8 cellular contexts compared by ENCODE assay signal in the genomic region with DNA sequence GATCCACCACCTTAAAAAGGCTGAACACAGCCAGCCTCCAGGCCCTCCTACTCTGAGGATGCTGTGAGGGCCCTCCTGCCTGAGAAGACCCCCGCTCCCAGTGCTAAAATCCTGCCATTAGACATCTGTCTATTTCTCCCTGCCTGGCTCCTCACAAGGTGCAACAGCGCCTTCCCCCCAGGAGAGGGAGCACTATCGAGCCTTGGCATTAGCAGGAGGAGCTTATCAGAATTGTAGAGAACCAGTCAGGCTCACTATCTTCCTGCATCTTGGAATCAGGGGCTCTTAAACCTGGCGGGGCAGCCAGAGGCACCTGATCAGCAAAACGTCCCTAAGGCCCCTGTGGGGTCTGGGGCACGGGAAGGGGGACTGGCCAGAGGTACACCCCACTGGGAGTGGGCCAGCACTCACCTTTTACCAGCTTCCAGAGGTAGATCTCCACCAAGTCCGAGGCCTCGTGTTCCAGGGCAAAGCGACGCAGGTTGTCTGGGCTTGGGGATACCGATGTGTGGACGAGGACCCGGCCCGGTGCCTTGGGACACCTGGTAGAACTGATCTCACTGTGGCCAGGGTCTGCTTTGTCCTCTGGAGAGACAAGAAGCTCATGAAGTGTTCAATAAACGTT. TPM values are rescaled to one million over a fixed set of nuclear protein-coding genes. Genes with fewer than 3 reads are reported as not detected.
DNase-seq lines count a peak whose midpoint lies in the region; ATAC-seq, FAIRE-seq and TF ChIP-seq lines count a peak whose summit lies in the region.

No MANE protein-coding gene starts in this region.

- H3K4me3 ChIP-seq in pancreas, result no peak overlapping the region
- H3K4me3 ChIP-seq in uterus, result no peak overlapping the region

- no peak for TF ChIP-seq POLR2A in uterus (IDR thresholded peaks at IDR 0.05)

- TF ChIP-seq CTCF in GM12874 (IDR thresholded peaks at IDR 0.05; ENCODE audit: insufficient read depth, low read depth, low read length), result peak; percentile 90
- TF ChIP-seq CTCF in foreskin keratinocyte (conservative IDR thresholded peaks at IDR 0.05), result peak; percentile 84
- peak; percentile 79 to 90 (median 84) for TF ChIP-seq CTCF in pancreas (IDR thresholded peaks at IDR 0.05)
- peak; percentile 70 to 90 (median 78) for TF ChIP-seq CTCF in uterus (IDR thresholded peaks at IDR 0.05)

- no peaks in the 10 kb centered on the region for H3K27me3 ChIP-seq in foreskin keratinocyte
- no peaks in the 10 kb centered on the region for H3K27me3 ChIP-seq in pancreas
- no peaks in the 10 kb centered on the region for H3K27me3 ChIP-seq in uterus

- H3K4me1 ChIP-seq in foreskin keratinocyte (no peaks in the 10 kb centered on the region), pancreas (peaks cover 0 to 11% (median 5%) of the 10 kb centered on the region in 3 donors), uterus (no peaks in the 10 kb centered on the region)

- intact Hi-C loops in pancreas (cut with DNase I) (no loop called here), uterus (cut with DNase I; ENCODE audit: low total_unique reads) (no loop called here)

- 33 to 43% methylated on average over 15 of the region's 15 CpGs for WGBS in pancreas, 2 donors

- H3K36me3 ChIP-seq in pancreas (no peaks in the 10 kb centered on the region), uterus (no peaks in the 10 kb centered on the region)

- no peaks in the 10 kb centered on the region for H3K9me3 ChIP-seq in pancreas
- H3K9me3 ChIP-seq in uterus, result no peaks in the 10 kb centered on the region

- FAIRE-seq in pancreas (lab: Jason Lieb, UNC), result no peak

- no peak overlapping the region for H3K27ac ChIP-seq in foreskin keratinocyte
- no peak overlapping the region for H3K27ac ChIP-seq in pancreas
- peak overlapping the region; percentile 4 to 53 for H3K27ac ChIP-seq in uterus

- ATAC-seq in foreskin keratinocyte, result peak; percentile 69
- peak; percentile 69 to 87 (median 84) for ATAC-seq in pancreas
- ATAC-seq in HG03354 (IDR thresholded peaks at IDR 0.05; ENCODE audit: poor library complexity, severe bottlenecking, unreplicated experiment), result no peak

- peak; percentile 62 for DNase-seq in LHCN-M2 (ENCODE audit: low read depth)
- DNase-seq in SHP77 treated with DMSO at 0.1 percent for 48 hours (lab: John Stamatoyannopoulos, UW), result peak; percentile 35
- DNase-seq in activated T-helper 9 cell treated with anti-CD3 and anti-CD28 coated beads, Interleukin-2, amount 50 U/mL, for 16 hours (ENCODE audit: low read depth), result peak; percentile 26
- peak in 1 of 2 donors; percentile 30 for DNase-seq in foreskin keratinocyte
- DNase-seq in pancreas, result peak; percentile 42 to 78 (median 69)
- peak; percentile 74 to 77 for DNase-seq in uterus

RNA-seq across cellular contexts. Expression of gene CHRDL2, which starts 28.7 kb away (rescaled TPM):
- total RNA-seq in LHCN-M2 (2014; rRNA removed) (not detected in 2 replicates), foreskin keratinocyte (not detected in 2 replicates), pancreas (1 to 10 TPM in 2 of 6 donors, under 1 TPM in 3, not detected in 1; 0.72 to 6.9 (median 0.82) TPM), uterus (100 to 1,000 TPM in 1 of 4 donors, 1 to 10 TPM in 1, under 1 TPM in 2; 0.41 to 115 (median 2.9) TPM)
- not detected for polyA plus RNA-seq in LHCN-M2 (2012)
- polyA plus RNA-seq in foreskin keratinocyte (not detected in 2 replicates), pancreas (1 to 10 TPM; 2.0 to 3.8 TPM)

RNA-seq across cellular contexts. Expression of gene RNF169, which starts 46.2 kb away (rescaled TPM):
- total RNA-seq in LHCN-M2 (2014; rRNA removed) (11.8 and 14.9 TPM in 2 replicates), foreskin keratinocyte (17.9 and 18.5 TPM in 2 replicates), pancreas (10 to 100 TPM in 1 of 6 donors, 1 to 10 TPM in 5; 6.7 to 12.0 (median 7.5) TPM), uterus (10 to 100 TPM; 15.0 to 42.4 (median 25.0) TPM)
- 3.0 TPM for polyA plus RNA-seq in LHCN-M2 (2012)
- polyA plus RNA-seq in foreskin keratinocyte (2.8 and 3.4 TPM in 2 replicates), pancreas (1 to 10 TPM; 2.3 to 3.5 TPM)

Comparison
In these comparisons a context has a peak if more than half of its experiments do, and no peak if none do; other contexts are left out.
1. H3K27ac ChIP-seq: peak in uterus (2 of 2); none in foreskin keratinocyte (single experiment) and pancreas (0 of 4).
2. Peak in every context shown above with its lines, with median percentiles within 50 percentile points of each other: CTCF ChIP-seq.